33 cellular contexts compared by ENCODE assay signal in the genomic region with DNA sequence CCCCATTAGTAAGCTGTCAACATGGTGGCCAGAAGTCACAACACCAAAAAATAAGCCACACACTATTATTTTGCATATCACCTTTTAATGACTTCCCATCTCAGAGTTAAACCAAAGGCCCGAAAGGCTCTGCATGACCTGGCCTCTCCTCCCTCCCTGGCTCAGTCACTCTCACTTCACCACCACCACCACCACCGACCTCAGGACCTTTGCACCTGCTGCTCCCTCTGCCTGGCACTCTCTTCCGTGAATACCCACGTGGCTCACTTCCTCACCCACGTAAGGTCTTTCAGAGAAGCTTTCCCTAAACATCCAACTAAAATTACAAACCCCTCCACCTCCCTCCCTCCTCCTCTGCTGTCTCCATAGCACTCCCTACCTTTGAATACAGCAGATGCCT.
"Had no signal": no experiment of that assay in that cellular context is flagged by ENCODE, and none has a peak within 500 bp of the region (broad histone marks: within the 10 kb centered on the region; RNA-seq: fewer than 3 reads in every experiment).

No MANE protein-coding gene starts in this region.

- ATAC-seq: activated CD4-positive, alpha-beta T cell treated with anti-CD3 and anti-CD28 coated beads for 36 hours; activated CD8-positive, alpha-beta memory T cell treated with anti-CD3 and anti-CD28 coated beads, Interleukin-2, amount 10 ng/mL, durations not matched to agents 7 days and 5 days; activated CD8-positive, alpha-beta T cell treated with anti-CD3 and anti-CD28 coated beads, Interleukin-2, amount 10 ng/mL, durations not matched to agents 7 days and 5 days; activated naive CD4-positive, alpha-beta T cell treated with anti-CD3 and anti-CD28 coated beads, Interleukin-2, amount 50 U/mL, for 72 hours; body of pancreas had no signal

- H3K4me1 ChIP-seq: adrenal gland, body of pancreas, breast epithelium had no signal

- H3K4me3 ChIP-seq: adrenal gland, body of pancreas, breast epithelium had no signal

- H3K27ac ChIP-seq: adrenal gland, body of pancreas, brain microvascular endothelial cell, breast epithelium, VCaP had no signal

- H3K27me3 ChIP-seq: adrenal gland, body of pancreas, brain microvascular endothelial cell, breast epithelium had no signal

- H3K36me3 ChIP-seq: adrenal gland, brain microvascular endothelial cell, breast epithelium had no signal

- H3K9me3 ChIP-seq: adrenal gland, body of pancreas had no signal

- DNase-seq: activated B cell treated with CpG ODN at 0.5 μM for 24 hours; activated CD4-positive, alpha-beta memory T cell treated with anti-CD3 and anti-CD28 coated beads, Interleukin-2, amount 10 ng/mL, durations not matched to agents 7 days and 5 days; activated CD4-positive, alpha-beta T cell treated with anti-CD3 and anti-CD28 coated beads for 1 hour; activated CD4-positive, alpha-beta T cell treated with anti-CD3 and anti-CD28 coated beads for 36 hours; activated CD4-positive, alpha-beta T cell treated with anti-CD3 and anti-CD28 coated beads for 48 hours; activated CD4-positive, alpha-beta T cell treated with anti-CD3 and anti-CD28 coated beads, Interleukin-2, amount 10 ng/mL, durations not matched to agents 7 days and 5 days; activated CD4-positive, alpha-beta T cell treated with anti-CD3 and anti-CD28 coated beads, Interleukin-2, amount 50 U/mL, for 48 hours; activated CD8-positive, alpha-beta memory T cell treated with anti-CD3 and anti-CD28 coated beads for 24 hours; activated CD8-positive, alpha-beta memory T cell treated with anti-CD3 and anti-CD28 coated beads, Interleukin-2, amount 10 ng/mL, durations not matched to agents 7 days and 5 days; activated CD8-positive, alpha-beta memory T cell treated with anti-CD3 and anti-CD28 coated beads, Interleukin-2, amount 50 U/mL, for 48 hours; activated CD8-positive, alpha-beta T cell treated with anti-CD3 and anti-CD28 coated beads, Interleukin-2, amount 10 ng/mL, durations not matched to agents 7 days and 5 days; activated effector memory CD4-positive, alpha-beta T cell treated with Interleukin-2 at 50 U/mL for 16 hours; activated gamma-delta T cell; activated naive CD4-positive, alpha-beta T cell; activated naive CD4-positive, alpha-beta T cell treated with anti-CD3 and anti-CD28 coated beads for 36 hours; activated naive CD4-positive, alpha-beta T cell treated with anti-CD3 and anti-CD28 coated beads, Interleukin-2, amount 50 U/mL, for 16 hours; activated naive CD8-positive, alpha-beta T cell treated with anti-CD3 and anti-CD28 coated beads for 36 hours; activated T-cell treated with anti-CD3 and anti-CD28 coated beads, Interleukin-2, amount 50 U/mL, for 24 hours; activated T-cell treated with anti-CD3 and anti-CD28 coated beads, Interleukin-2, amount 50 U/mL, for 48 hours; amniotic stem cell; aorta; body of pancreas; brain microvascular endothelial cell; central memory CD4-positive, alpha-beta T cell; T-helper 1 cell; T-helper 2 cell; T-helper 9 cell had no signal

- FAIRE-seq: astrocyte, TTC549 had no signal
